Comparison of ENCODE assay signal across 1 cellular context in the genomic region with DNA sequence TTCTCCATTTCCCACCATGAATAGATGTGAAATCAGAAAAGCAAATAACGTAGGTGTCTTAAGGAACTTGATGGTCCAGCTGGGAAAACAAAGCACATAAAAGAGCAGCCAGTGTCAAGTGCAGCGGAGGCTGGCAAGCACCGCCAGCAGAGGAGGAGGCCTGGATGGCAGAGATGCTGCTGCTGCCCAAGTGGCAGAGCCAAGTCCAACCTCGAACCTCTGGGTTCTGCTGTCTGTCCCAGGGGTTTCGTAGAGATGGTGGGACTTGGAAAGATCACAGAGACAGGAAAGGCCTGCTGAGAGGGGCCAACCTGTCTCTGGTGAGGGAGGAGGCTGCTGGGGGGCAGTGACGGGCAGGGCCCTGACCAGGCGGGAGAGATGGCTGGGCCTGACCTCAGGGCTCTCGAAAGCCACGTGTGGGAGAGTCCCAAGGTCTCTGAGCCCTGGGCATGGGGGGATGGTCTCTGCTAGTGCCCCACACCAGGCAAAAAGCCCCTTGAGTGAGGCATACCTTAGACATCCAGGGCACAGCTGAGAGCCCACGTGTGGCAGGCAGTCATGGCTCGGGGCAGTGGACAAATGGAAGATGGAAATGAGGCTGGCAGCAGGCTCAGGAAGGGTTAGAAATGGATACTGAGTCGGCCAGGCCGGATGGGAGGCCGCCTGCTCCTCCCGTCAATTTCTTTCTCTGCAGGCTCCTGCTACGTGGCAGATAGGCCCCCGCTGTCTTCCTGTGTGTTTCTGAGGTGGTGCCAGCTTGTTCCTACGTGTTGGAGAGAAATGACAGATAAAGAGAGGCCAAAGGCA.
A peak's percentile ranks its signal among the peaks of the same experiment; 100 is the strongest.
TF ChIP-seq lines count a peak whose summit lies in the region.

No MANE protein-coding gene starts in this region.

TF ChIP-seq in K562, 482 proteins besides CTCF, POLR2A, EP300 and RAD21:
- TF ChIP-seq, protein P1, sequence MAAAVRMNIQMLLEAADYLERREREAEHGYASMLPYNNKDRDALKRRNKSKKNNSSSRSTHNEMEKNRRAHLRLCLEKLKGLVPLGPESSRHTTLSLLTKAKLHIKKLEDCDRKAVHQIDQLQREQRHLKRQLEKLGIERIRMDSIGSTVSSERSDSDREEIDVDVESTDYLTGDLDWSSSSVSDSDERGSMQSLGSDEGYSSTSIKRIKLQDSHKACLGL (CRISPR knock-in tag; IDR thresholded peaks at IDR 0.05; ENCODE audit: borderline replicate concordance, poor library complexity, severe bottlenecking): no peak
- TF ChIP-seq CREB1 (IDR thresholded peaks at IDR 0.05): no peak
- no peak for TF ChIP-seq CREB1 (CRISPR knock-in tag; IDR thresholded peaks at IDR 0.05)
- TF ChIP-seq POLR2G (IDR thresholded peaks at IDR 0.05; ENCODE audit: low read depth, low read length): peak; percentile 18; the same call in 1 of the 2 replicates
- no peak for TF ChIP-seq ZNF124 (CRISPR knock-in tag; IDR thresholded peaks at IDR 0.05)
